ENCODE assay signal across 14 cellular contexts in the genomic region with DNA sequence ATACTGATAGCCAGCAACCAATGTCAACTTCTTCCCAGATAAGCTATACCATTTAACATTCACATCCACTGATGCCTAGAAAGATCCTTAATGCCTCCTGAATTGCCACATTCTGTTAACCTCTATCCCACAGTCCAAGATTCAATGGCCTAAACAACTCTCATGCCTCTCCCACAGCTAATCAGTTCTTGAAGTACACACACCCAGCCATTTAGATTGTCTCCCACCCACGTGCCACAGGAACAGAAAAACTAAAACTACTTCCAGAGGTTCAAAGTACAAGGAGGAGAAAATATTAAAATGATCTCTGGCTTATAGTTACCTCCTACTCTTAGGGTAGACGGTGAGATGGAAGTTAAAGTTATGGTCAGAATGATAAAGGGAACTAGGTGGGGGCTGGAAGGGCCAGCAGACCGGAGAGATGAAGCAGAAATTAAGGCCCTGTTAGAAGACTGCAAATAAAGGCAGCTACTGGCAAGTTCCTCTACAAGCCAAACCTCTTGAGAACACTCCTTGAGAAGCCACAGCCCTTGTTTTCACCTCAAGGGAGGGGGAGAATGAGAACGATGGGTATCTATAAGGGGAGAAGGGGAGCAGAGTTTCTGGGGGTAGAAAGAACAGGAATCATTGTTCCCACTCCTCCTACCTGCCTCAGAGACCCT. TPM values are rescaled to one million over a fixed set of nuclear protein-coding genes. Genes with fewer than 3 reads are reported as not detected.
DNase-seq lines count a peak whose midpoint lies in the region; ATAC-seq and TF ChIP-seq lines count a peak whose summit lies in the region.
"Had no signal": no experiment of that assay in that cellular context is flagged by ENCODE, and none has a peak within 500 bp of the region (broad histone marks: within the 10 kb centered on the region; RNA-seq: fewer than 3 reads in every experiment).

No MANE protein-coding gene starts in this region.

- peak overlapping the region; percentile 42 for H3K4me3 Mint-ChIP-seq in activated naive CD8-positive, alpha-beta T cell treated with anti-CD3 and anti-CD28 coated beads, Interleukin-2, amount 10 ng/mL, durations not matched to agents 7 days and 5 days

- POLR2A ChIA-PET in HEK293 (lab: Yijun Ruan, JAX): interaction anchor here (0.7 kb wide), 1 partner anchor 43 kb away, joined by 3 read pairs; no protein-coding TSS in a partner anchor
- POLR2A ChIA-PET in activated naive CD8-positive, alpha-beta T cell treated with anti-CD3 and anti-CD28 coated beads, Interleukin-2, amount 10 ng/mL, durations not matched to agents 7 days and 5 days (lab: Charles Lee): no interaction called here

- H3K27me3 ChIP-seq in BLaER1 treated with 17β-estradiol and CSF1 and Interleukin-3, amounts not matched to agents 10 nM and 100 nM: peaks cover 90 to 99% (median 95%) of the 10 kb centered on the region in 11 experiments
- H3K27me3 ChIP-seq in mucosa of rectum (ENCODE audit: control insufficient read depth in 2 of 2, insufficient read depth in 2 of 2, low read length in 2 of 2) (peaks cover 2% of the 10 kb centered on the region in 2 donors), GM23248 (replicated peaks; ENCODE audit: insufficient read depth) (no peaks in the 10 kb centered on the region)
- H3K27me3 ChIP-seq: adrenal gland, uterus had no signal

- H2AFZ ChIP-seq in GM23248: no peak overlapping the region

- peaks cover 0 to 4% (median 0%) of the 10 kb centered on the region in 11 experiments; a peak in 1 of 22 replicates for H3K9me3 ChIP-seq in BLaER1 treated with 17β-estradiol and CSF1 and Interleukin-3, amounts not matched to agents 10 nM and 100 nM (replicated peaks in 1 of 11)
- H3K9me3 ChIP-seq in HEK293 (ENCODE audit: control insufficient read depth, insufficient read depth, low read depth, low read length) (no peaks in the 10 kb centered on the region), mucosa of rectum (ENCODE audit: control insufficient read depth in 2 of 2, low read length in 2 of 2) (no peaks in the 10 kb centered on the region), GM23248 (ENCODE audit: low read depth) (no peaks in the 10 kb centered on the region)
- H3K9me3 ChIP-seq: adrenal gland, uterus had no signal

- no peaks in the 10 kb centered on the region for H3K9me3 Mint-ChIP-seq in activated naive CD8-positive, alpha-beta T cell treated with anti-CD3 and anti-CD28 coated beads, Interleukin-2, amount 10 ng/mL, durations not matched to agents 7 days and 5 days

- peaks cover 100% of the 10 kb centered on the region for H3K79me2 ChIP-seq in GM23248 (ENCODE audit: insufficient read depth)

- no peak for ATAC-seq in activated naive CD8-positive, alpha-beta T cell treated with anti-CD3 and anti-CD28 coated beads, Interleukin-2, amount 10 ng/mL, durations not matched to agents 7 days and 5 days (ENCODE audit: low read depth)

- H3K9ac ChIP-seq in BLaER1 treated with 17β-estradiol and CSF1 and Interleukin-3, amounts not matched to agents 10 nM and 100 nM: no peak overlapping the region; a peak in 1 of 22 replicates
- H3K9ac ChIP-seq in mucosa of rectum (ENCODE audit: low read depth in 1 of 2, low read length in 2 of 2): no peak overlapping the region
- H3K9ac ChIP-seq in GM23248: no peak overlapping the region

- peaks cover 40 to 72% (median 59%) of the 10 kb centered on the region in 11 experiments; a peak in 21 of 22 replicates for H4K20me1 ChIP-seq in BLaER1 treated with 17β-estradiol and CSF1 and Interleukin-3, amounts not matched to agents 10 nM and 100 nM
- H4K20me1 ChIP-seq in GM23248 (ENCODE audit: insufficient read depth): no peaks in the 10 kb centered on the region

- no peaks in the 10 kb centered on the region for H3K27me3 Mint-ChIP-seq in activated naive CD8-positive, alpha-beta T cell treated with anti-CD3 and anti-CD28 coated beads, Interleukin-2, amount 10 ng/mL, durations not matched to agents 7 days and 5 days

- peaks cover 0 to 28% (median 12%) of the 10 kb centered on the region in 11 experiments; a peak in 11 of 22 replicates for H3K36me3 ChIP-seq in BLaER1 treated with 17β-estradiol and CSF1 and Interleukin-3, amounts not matched to agents 10 nM and 100 nM
- peaks cover 4 to 20% of the 10 kb centered on the region in 2 experiments; a peak in 2 of 3 replicates for H3K36me3 ChIP-seq in HEK293 (ENCODE audit: control insufficient read depth in 2 of 2, insufficient read depth in 1 of 2, low read length in 2 of 2)
- H3K36me3 ChIP-seq in mucosa of rectum (ENCODE audit: control insufficient read depth in 2 of 2, insufficient read depth in 2 of 2, low read length in 2 of 2): peaks cover 0 to 7% of the 10 kb centered on the region in 2 donors
- H3K36me3 ChIP-seq in GM23248 (ENCODE audit: low read depth): peaks cover 4% of the 10 kb centered on the region; the same call in 1 of the 2 replicates
- H3K36me3 ChIP-seq: adrenal gland, uterus had no signal

- in situ Hi-C loops in GM23248 (cut with MboI): no loop called here

- H3K4me3 ChIP-seq in BLaER1 treated with 17β-estradiol and CSF1 and Interleukin-3, amounts not matched to agents 10 nM and 100 nM: no peak overlapping the region
- H3K4me3 ChIP-seq in HEK293 (ENCODE audit: low read depth, low read length) (no peak overlapping the region), mucosa of rectum (ENCODE audit: low read length in 2 of 2) (peak overlapping the region; percentile 33 to 48), GM23248 (no peak overlapping the region)
- H3K4me3 ChIP-seq: adrenal gland, uterus had no signal

- peaks cover 10 to 27% (median 23%) of the 10 kb centered on the region in 10 experiments; a peak in 16 of 20 replicates for H3K4me1 ChIP-seq in BLaER1 treated with 17β-estradiol and CSF1 and Interleukin-3, amounts not matched to agents 10 nM and 100 nM
- peaks cover 17% of the 10 kb centered on the region for H3K4me1 ChIP-seq in HEK293 (ENCODE audit: control insufficient read depth, insufficient read depth, low read length)
- peaks cover 14 to 16% of the 10 kb centered on the region in 2 donors for H3K4me1 ChIP-seq in mucosa of rectum (ENCODE audit: control insufficient read depth in 2 of 2, insufficient read depth in 2 of 2, low read length in 2 of 2)
- 0 out of 2 replicates have a peak, but pooled peaks cover 8% of the 10 kb centered on the region for H3K4me1 ChIP-seq in GM23248 (ENCODE audit: insufficient read depth)
- H3K4me1 ChIP-seq: uterus had no signal

- H3K27ac ChIP-seq in BLaER1 treated with 17β-estradiol and CSF1 and Interleukin-3, amounts not matched to agents 10 nM and 100 nM: no peak overlapping the region
- H3K27ac ChIP-seq in HEK293 (ENCODE audit: extremely low read depth, low read depth, low read length) (no peak overlapping the region), mucosa of rectum (ENCODE audit: low read depth in 2 of 2, low read length in 2 of 2) (peak overlapping the region; percentile 61 to 67), GM23248 (no peak overlapping the region)
- H3K27ac ChIP-seq: adrenal gland, uterus had no signal

- peaks cover 37% of the 10 kb centered on the region for H3K4me1 Mint-ChIP-seq in activated naive CD8-positive, alpha-beta T cell treated with anti-CD3 and anti-CD28 coated beads, Interleukin-2, amount 10 ng/mL, durations not matched to agents 7 days and 5 days

- peak overlapping the region; percentile 2 to 57 (median 22); a peak in 16 of 22 replicates for H3K4me2 ChIP-seq in BLaER1 treated with 17β-estradiol and CSF1 and Interleukin-3, amounts not matched to agents 10 nM and 100 nM
- H3K4me2 ChIP-seq in GM23248 (ENCODE audit: unreplicated experiment): no peak overlapping the region

- no peak overlapping the region for H3K27ac Mint-ChIP-seq in activated naive CD8-positive, alpha-beta T cell treated with anti-CD3 and anti-CD28 coated beads, Interleukin-2, amount 10 ng/mL, durations not matched to agents 7 days and 5 days

- CTCF ChIA-PET in HEK293 (lab: Yijun Ruan, JAX): interaction anchor here (0.6 to 1.0 kb wide), 6 partner anchors 17 to 228 kb away, joined by 3 to 5 read pairs (median 3); no protein-coding TSS in a partner anchor

- WGBS in GM23248 (ENCODE audit: low coverage in 1 of 2, low lambda C conversion rate in 2 of 2, missing lambda C conversion rate in 2 of 2), 2 experiments: 51 to 73% methylated on average over 2 to 4 of the region's 4 CpGs

- DNase-seq in activated naive CD8-positive, alpha-beta T cell treated with anti-CD3 and anti-CD28 coated beads, Interleukin-2, amount 10 ng/mL, durations not matched to agents 7 days and 5 days: no peak
- DNase-seq in NCI-H1048 (lab: John Stamatoyannopoulos, UW) (no peak), GM23248 (no peak), MV-4-11 (lab: John Stamatoyannopoulos, UW) (no peak), hypothalamus (lab: John Stamatoyannopoulos, UW) (no peak)
- DNase-seq: activated CD4-positive, CD25-positive, alpha-beta regulatory T cell treated with anti-CD3 and anti-CD28 coated beads, Interleukin-2, amount 50 U/mL, for 72 hours; adrenal gland; C1 segment of cervical spinal cord; H9; NCI-H2171 treated with DMSO at 0.1 percent for 48 hours; uterus had no signal

- no peak for TF ChIP-seq CTCF in HEK293 (tag by site-specific recombination; IDR thresholded peaks at IDR 0.05)

- no peaks in the 10 kb centered on the region for H3F3A ChIP-seq in GM23248 (ENCODE audit: insufficient read depth)

- H3K9me2 ChIP-seq in GM23248 (ENCODE audit: insufficient read depth): no peaks in the 10 kb centered on the region

- peaks cover 30% of the 10 kb centered on the region for H3K36me3 Mint-ChIP-seq in activated naive CD8-positive, alpha-beta T cell treated with anti-CD3 and anti-CD28 coated beads, Interleukin-2, amount 10 ng/mL, durations not matched to agents 7 days and 5 days

TF ChIP-seq in HEK293, 187 proteins besides CTCF, POLR2A, EP300 and RAD21:
- TF ChIP-seq ZSCAN23 (tag by site-specific recombination; IDR thresholded peaks at IDR 0.05): no peak
- peak; percentile 57 for TF ChIP-seq ZFHX2 (tag by site-specific recombination; conservative IDR thresholded peaks at IDR 0.05)
- peak; percentile 69 for TF ChIP-seq EGR2 (tag by site-specific recombination; IDR thresholded peaks at IDR 0.05; ENCODE audit: low read depth)

RNA-seq across cellular contexts. Expression of a gene that starts 5.3 kb away (rescaled TPM):
- 10 to 100 TPM; 40.3 to 51.4 TPM for total RNA-seq in activated naive CD8-positive, alpha-beta T cell treated with anti-CD3 and anti-CD28 coated beads, Interleukin-2, amount 10 ng/mL, durations not matched to agents 7 days and 5 days
- total RNA-seq in GM23248 (2014; rRNA removed; shearing (Covaris generic)): 10.0 and 34.7 TPM in 2 replicates
- polyA plus RNA-seq in GM23248 (2016; fragmentation: Nextera tagmentation; extraction: Ambion mirVana): 11.5 and 13.3 TPM in 2 replicates

Comparison
In these comparisons a context has a peak if more than half of its experiments do, and no peak if none do; other contexts are left out.
1. H3K27ac ChIP-seq: peak in mucosa of rectum (2 of 2); none in BLaER1 treated with 17β-estradiol and CSF1 and Interleukin-3, amounts not matched to agents 10 nM and 100 nM (0 of 11), HEK293 (single experiment) and GM23248 (single experiment).
2. H3K4me3 ChIP-seq: peak in mucosa of rectum (2 of 2); none in BLaER1 treated with 17β-estradiol and CSF1 and Interleukin-3, amounts not matched to agents 10 nM and 100 nM (0 of 10), HEK293 (single experiment) and GM23248 (single experiment).